Comparison of ENCODE assay signal across 1 cellular context in genomic region chr2:138012082-138012481, GRCh38.
A peak's percentile ranks its signal among the peaks of the same experiment; 100 is the strongest.
TF ChIP-seq lines count a peak whose summit lies in the region.

No MANE protein-coding gene starts in this region.

TF ChIP-seq in K562, 482 proteins besides CTCF, POLR2A, EP300 and RAD21 (continued from another document and continues in another):
- no peak for TF ChIP-seq ZBTB5 (IDR thresholded peaks at IDR 0.05)
- TF ChIP-seq NRF1 (conservative IDR thresholded peaks at IDR 0.05 in 1 of 2, IDR thresholded peaks at IDR 0.05 in 1 of 2): no peak
- no peak for TF ChIP-seq HOMEZ (CRISPR knock-in tag; IDR thresholded peaks at IDR 0.05)
- no peak for TF ChIP-seq TSHZ1 (CRISPR knock-in tag; IDR thresholded peaks at IDR 0.05)
- no peak for TF ChIP-seq PCBP2 (IDR thresholded peaks at IDR 0.05; ENCODE audit: low read depth, low read length, poor library complexity, severe bottlenecking)
- no peak for TF ChIP-seq ZNF778 (CRISPR knock-in tag; IDR thresholded peaks at IDR 0.05)
- TF ChIP-seq ILF3 (IDR thresholded peaks at IDR 0.05; ENCODE audit: borderline replicate concordance): no peak
- TF ChIP-seq TCF7L2 (IDR thresholded peaks at IDR 0.05; ENCODE audit: low read depth, low read length): no peak
- peak; percentile 82 for TF ChIP-seq HDAC2 (IDR thresholded peaks at IDR 0.05)
- no peak for TF ChIP-seq ZNF280B (CRISPR knock-in tag; IDR thresholded peaks at IDR 0.05)
- no peak for TF ChIP-seq MTF1 (CRISPR knock-in tag; IDR thresholded peaks at IDR 0.05; ENCODE audit: borderline replicate concordance)
- TF ChIP-seq CHCHD3 (CRISPR knock-in tag; IDR thresholded peaks at IDR 0.05): no peak
- TF ChIP-seq ZNF3 (CRISPR knock-in tag; IDR thresholded peaks at IDR 0.05): no peak
- no peak for TF ChIP-seq MYC (IDR thresholded peaks at IDR 0.05; ENCODE audit: low read depth, low read length)
- no peak for TF ChIP-seq MYC (CRISPR knock-in tag; IDR thresholded peaks at IDR 0.05; ENCODE audit: borderline replicate concordance, low read depth)
- TF ChIP-seq TARDBP (IDR thresholded peaks at IDR 0.05): no peak
- no peak for TF ChIP-seq ZNF175 (CRISPR knock-in tag; IDR thresholded peaks at IDR 0.05; ENCODE audit: low read depth)
- TF ChIP-seq GABPB2 (CRISPR knock-in tag; conservative IDR thresholded peaks at IDR 0.05): no peak
- TF ChIP-seq NR2C2 (CRISPR knock-in tag; IDR thresholded peaks at IDR 0.05): no peak
- no peak for TF ChIP-seq NR2C2 (tag; IDR thresholded peaks at IDR 0.05)
- no peak for TF ChIP-seq CHD4 (IDR thresholded peaks at IDR 0.05; ENCODE audit: insufficient read depth, insufficient replicate concordance, low read depth, low read length, poor library complexity, severe bottlenecking)
- TF ChIP-seq ZNF592 (IDR thresholded peaks at IDR 0.05): no peak
- no peak for TF ChIP-seq C11orf30 (IDR thresholded peaks at IDR 0.05; ENCODE audit: low read depth)
- TF ChIP-seq KDM4B (IDR thresholded peaks at IDR 0.05; ENCODE audit: borderline replicate concordance in 2 of 2, low read depth in 1 of 2): no peak
- no peak for TF ChIP-seq PYGO2 (tag; IDR thresholded peaks at IDR 0.05)
- no peak for TF ChIP-seq ZHX1 (conservative IDR thresholded peaks at IDR 0.05; ENCODE audit: low read length)
- no peak for TF ChIP-seq ZNF511 (CRISPR knock-in tag; IDR thresholded peaks at IDR 0.05)
- TF ChIP-seq RUNX1 (IDR thresholded peaks at IDR 0.05; ENCODE audit: low read depth): no peak
- no peak for TF ChIP-seq ZNF449 (CRISPR knock-in tag; IDR thresholded peaks at IDR 0.05)
- no peak for TF ChIP-seq ETV1 (tag; conservative IDR thresholded peaks at IDR 0.05; ENCODE audit: low read depth)
- no peak for TF ChIP-seq CAMTA2 (CRISPR knock-in tag; conservative IDR thresholded peaks at IDR 0.05)
- no peak for TF ChIP-seq MXI1 (IDR thresholded peaks at IDR 0.05; ENCODE audit: low read depth, low read length)
- no peak for TF ChIP-seq ETV5 (CRISPR knock-in tag; IDR thresholded peaks at IDR 0.05; ENCODE audit: low read depth)
